22 cellular contexts compared by ENCODE assay signal in genomic region chr1:201053155-201053860, GRCh38. TPM values are rescaled to one million over a fixed set of nuclear protein-coding genes. Genes with fewer than 3 reads are reported as not detected.
DNase-seq lines count a peak whose midpoint lies in the region; ATAC-seq, FAIRE-seq and TF ChIP-seq lines count a peak whose summit lies in the region.
"Had no signal": no experiment of that assay in that cellular context is flagged by ENCODE, and none has a peak within 500 bp of the region (broad histone marks: within the 10 kb centered on the region; RNA-seq: fewer than 3 reads in every experiment).

No MANE protein-coding gene starts in this region.

- no peak overlapping the region for H2AFZ ChIP-seq in K562 (ENCODE audit: low read depth, low read length)
- H2AFZ ChIP-seq: PC-9 had no signal

- H3K4me1 ChIP-seq in K562 (replicated peaks in 1 of 2; ENCODE audit: control insufficient read depth in 2 of 2, insufficient read depth in 2 of 2, low read length in 2 of 2) = peaks cover 0 to 3% of the 10 kb centered on the region in 2 experiments; a peak in 1 of 5 replicates
- H3K4me1 ChIP-seq in naive thymus-derived CD4-positive, alpha-beta T cell (ENCODE audit: control insufficient read depth in 2 of 2, insufficient read depth in 2 of 2, low read length in 2 of 2) = no peaks in the 10 kb centered on the region

- H3K79me2 ChIP-seq in K562 (ENCODE audit: control insufficient read depth, insufficient read depth, low read length) = no peaks in the 10 kb centered on the region

- no peak overlapping the region for H3K4me3 ChIP-seq in K562
- no peak overlapping the region for H3K4me3 ChIP-seq in naive thymus-derived CD4-positive, alpha-beta T cell (ENCODE audit: low read length)
- H3K4me3 ChIP-seq: gastroesophageal sphincter, MG63, PC-9, suprapubic skin had no signal

- no peaks in the 10 kb centered on the region for H3K9me3 Mint-ChIP-seq in naive thymus-derived CD4-positive, alpha-beta T cell
- H3K9me3 Mint-ChIP-seq: dendritic cell treated with granulocyte-macrophage colony-stimulating factor and Interleukin-4, amounts not matched to agents 40 ng/mL and 50 ng/mL, for 4 days; HFFc6 had no signal

- H3K9me1 ChIP-seq in K562 (ENCODE audit: control insufficient read depth, insufficient read depth, low read length) = no peaks in the 10 kb centered on the region

- TF ChIP-seq EP300 in K562 (IDR thresholded peaks at IDR 0.05; ENCODE audit: low read length) = no peak

- peak; percentile 15; the same call in 1 of the 2 replicates for TF ChIP-seq CTCF in 22Rv1 (IDR thresholded peaks at IDR 0.05)
- TF ChIP-seq CTCF in GM10248 (IDR thresholded peaks at IDR 0.05; ENCODE audit: control extremely low read depth, extremely low read depth, low read depth, missing control alignments) = peak; percentile 12
- TF ChIP-seq CTCF in K562 (IDR thresholded peaks at IDR 0.05 in 2 of 3, conservative IDR thresholded peaks at IDR 0.05 in 1 of 3; ENCODE audit: insufficient read depth in 2 of 3, low read depth in 1 of 3, low read length in 3 of 3) = peak in 2 of 3 experiments; percentile 13 to 36; a peak in 1 of 6 replicates

- H3K27ac ChIP-seq in 22Rv1 (no peak overlapping the region), K562 (ENCODE audit: extremely low read depth, low read depth, low read length) (no peak overlapping the region)
- H3K27ac ChIP-seq in naive thymus-derived CD4-positive, alpha-beta T cell (ENCODE audit: low read depth, low read length) = no peak overlapping the region
- H3K27ac ChIP-seq: gastroesophageal sphincter, PC-9, suprapubic skin had no signal

- POLR2A ChIA-PET in GM10248 (lab: Yijun Ruan, JAX) (no interaction called here), K562 (lab: Yijun Ruan, JAX) (no interaction called here)
- POLR2A ChIA-PET in naive thymus-derived CD4-positive, alpha-beta T cell (lab: Charles Lee) = no interaction called here

- H3K36me3 Mint-ChIP-seq in naive thymus-derived CD4-positive, alpha-beta T cell = no peaks in the 10 kb centered on the region

- H3K9ac ChIP-seq in K562 (ENCODE audit: insufficient read depth in 1 of 2, low read depth in 2 of 2, low read length in 2 of 2) = 0 out of 4 replicates have a peak overlapping the region, but pooled peaks of 1 of the 2 experiments have one; percentile 47

- peaks cover 3% of the 10 kb centered on the region; the same call in 1 of the 2 replicates for H4K20me1 ChIP-seq in K562 (replicated peaks; ENCODE audit: control insufficient read depth, insufficient read depth, low read length)

- no peak for TF ChIP-seq RAD21 in K562 (CRISPR knock-in tag; conservative IDR thresholded peaks at IDR 0.05 in 1 of 2, IDR thresholded peaks at IDR 0.05 in 1 of 2)

- no peaks in the 10 kb centered on the region for H3K27me3 Mint-ChIP-seq in naive thymus-derived CD4-positive, alpha-beta T cell

- no TSS peak for BruUV-seq in K562 (replicated peaks; lab: Mats Ljungman, UMichigan)

- ATAC-seq in K562 = peak; percentile 73
- no peak for ATAC-seq in naive thymus-derived CD4-positive, alpha-beta T cell
- ATAC-seq: gastroesophageal sphincter had no signal

- H3K36me3 ChIP-seq in K562 (ENCODE audit: control insufficient read depth, insufficient read depth, low read length) = no peaks in the 10 kb centered on the region
- H3K36me3 ChIP-seq in naive thymus-derived CD4-positive, alpha-beta T cell (ENCODE audit: control insufficient read depth in 2 of 3, insufficient read depth in 3 of 3, low read length in 3 of 3) = no peaks in the 10 kb centered on the region
- H3K36me3 ChIP-seq: gastroesophageal sphincter, MG63, suprapubic skin had no signal

- DNase-seq in GM10248 (ENCODE audit: extremely low spot score) = no peak
- peak; percentile 42 for DNase-seq in NAMALWA (ENCODE audit: low spot score)
- DNase-seq in K562 (ENCODE audit: extremely low read depth in 1 of 4, low spot score in 3 of 4) = peak in 2 of 4 experiments; percentile 30 to 42
- no peak for DNase-seq in activated naive CD4-positive, alpha-beta T cell treated with Interleukin-2 at 50 U/mL for 16 hours
- DNase-seq in islet precursor cell = no peak
- DNase-seq in SIG-M5 treated with dmso at 0.1 percent for 504 hours (lab: John Stamatoyannopoulos, UW; ENCODE audit: unreplicated experiment) = no peak
- no peak for DNase-seq in naive thymus-derived CD4-positive, alpha-beta T cell
- DNase-seq: activated CD4-positive, alpha-beta T cell treated with anti-CD3 and anti-CD28 coated beads, Interleukin-2, amount 50 U/mL, for 1 hour; activated naive CD4-positive, alpha-beta T cell treated with anti-CD3 and anti-CD28 coated beads, Interleukin-2, amount 50 U/mL, for 16 hours; HFFc6; MG63; NCI-H2029; PC-9; small intestine; stimulated activated CD4-positive, alpha-beta T cell treated with anti-CD3 and anti-CD28 coated beads, Interleukin-4, amount 100 ng/mL, for 4 hours had no signal

- no peak for TF ChIP-seq POLR2A in K562 (conservative IDR thresholded peaks at IDR 0.05)

- peaks cover 0 to 19% (median 4%) of the 10 kb centered on the region in 7 donors for H3K4me1 Mint-ChIP-seq in naive thymus-derived CD4-positive, alpha-beta T cell

- intact Hi-C loops in K562 (cut with micrococcal nuclease) = no loop called here
- intact Hi-C loops in naive thymus-derived CD4-positive, alpha-beta T cell (cut with micrococcal nuclease) = no loop called here

- CTCF ChIA-PET in GM10248 (lab: Yijun Ruan, JAX) (interaction anchor here (1.2 kb wide), 1 partner anchor 11 kb away, joined by 3 read pairs; no protein-coding TSS in a partner anchor), K562 (lab: Yijun Ruan, JAX; ENCODE audit: low intra/inter-chr PET ratio) (no interaction called here)
- CTCF ChIA-PET in naive thymus-derived CD4-positive, alpha-beta T cell (lab: Charles Lee) = no interaction called here

- under 1% methylated on average over 17 of the region's 22 CpGs for WGBS in K562 (ENCODE audit: insufficient coverage, low coverage, missing lambda C conversion rate)

- in situ Hi-C loops in K562 (cut with MboI) = no loop called here

- H3K9me3 ChIP-seq in K562 (replicated peaks; ENCODE audit: control insufficient read depth, insufficient read depth, low read depth, low read length) = no peaks in the 10 kb centered on the region
- H3K9me3 ChIP-seq in naive thymus-derived CD4-positive, alpha-beta T cell (ENCODE audit: control insufficient read depth in 2 of 3, low read length in 3 of 3) = no peaks in the 10 kb centered on the region
- H3K9me3 ChIP-seq: gastroesophageal sphincter, MG63, suprapubic skin had no signal

- no peak overlapping the region for H3K4me3 Mint-ChIP-seq in naive thymus-derived CD4-positive, alpha-beta T cell
- H3K4me3 Mint-ChIP-seq: dendritic cell treated with granulocyte-macrophage colony-stimulating factor and Interleukin-4, amounts not matched to agents 40 ng/mL and 50 ng/mL, for 4 days; HFFc6 had no signal

- H3K4me2 ChIP-seq in K562 (ENCODE audit: insufficient read depth, low read length) = no peak overlapping the region
- H3K4me2 ChIP-seq: PC-9 had no signal

- FAIRE-seq in K562 (lab: Jason Lieb, UNC) = no peak
- FAIRE-seq: GM19239, HTR-8/SVneo, small intestine had no signal

- no peak overlapping the region for H3K27ac Mint-ChIP-seq in naive thymus-derived CD4-positive, alpha-beta T cell
- H3K27ac Mint-ChIP-seq: dendritic cell treated with granulocyte-macrophage colony-stimulating factor and Interleukin-4, amounts not matched to agents 40 ng/mL and 50 ng/mL, for 4 days; HFFc6 had no signal

- peaks cover 50 to 79% of the 10 kb centered on the region in 2 experiments; a peak in 4 of 5 replicates for H3K27me3 ChIP-seq in K562 (ENCODE audit: control insufficient read depth in 2 of 2, insufficient read depth in 2 of 2, low read length in 2 of 2)
- H3K27me3 ChIP-seq in naive thymus-derived CD4-positive, alpha-beta T cell (ENCODE audit: control insufficient read depth in 2 of 2, insufficient read depth in 2 of 2, low read length in 2 of 2) = no peaks in the 10 kb centered on the region
- H3K27me3 ChIP-seq: gastroesophageal sphincter, suprapubic skin had no signal

RNA-seq across cellular contexts. Expression of gene KIF21B, which starts 29.8 kb away (rescaled TPM):
- 31.5 and 80.0 TPM in 2 replicates for total RNA-seq in K562 (2011; cell fraction: chromatin; rRNA removed; ENCODE audit: low replicate concordance)
- total RNA-seq in K562 (2011; cell fraction: nucleolus; rRNA removed) = 28.8 and 39.0 TPM in 2 replicates
- total RNA-seq in K562 (2011; cell fraction: nucleoplasm; rRNA removed) = 28.9 and 35.9 TPM in 2 replicates
- total RNA-seq in K562 (2014; rRNA removed) (5.9 and 8.4 TPM in 2 replicates), K562 (2014; rRNA removed; fragmentation: Illumina TruSeq; extraction: Trizol) (2.8 and 3.3 TPM in 2 replicates), K562 (2015; rRNA removed; fragmentation: Illumina TruSeq; extraction: Trizol) (3.1 and 3.3 TPM in 2 replicates), K562 (2021) (11.5 and 13.4 TPM in 2 replicates)
- polyA plus RNA-seq in K562 (2011; rRNA removed) (7.8 and 15.2 TPM in 2 replicates), K562 (2014; fragmentation: Illumina TruSeq; extraction: Trizol) (7.3 and 9.6 TPM in 2 replicates), K562 (2014; fragmentation: Nextera tagmentation; extraction: Ambion mirVana) (under 1 TPM; 0.46 to 0.48 TPM), K562 (2014; rRNA removed) (6.3 and 7.5 TPM in 2 replicates)
- polyA plus RNA-seq in K562 (2011; cell fraction: cytosol; rRNA removed) = 12.7 and 14.0 TPM in 2 replicates
- 44.2 and 45.1 TPM in 2 replicates for polyA plus RNA-seq in K562 (2011; cell fraction: nucleus; rRNA removed)
- 7.8 and 10.5 TPM in 2 replicates for polyA plus RNA-seq in K562 (2012)
- polyA minus RNA-seq in K562 (2011; rRNA and poly(A)+ RNA removed) = 13.9 and 15.1 TPM in 2 replicates
- polyA minus RNA-seq in K562 (2011; cell fraction: cytosol; rRNA and poly(A)+ RNA removed) = 11.5 and 22.6 TPM in 2 replicates
- polyA minus RNA-seq in K562 (2011; cell fraction: nucleus; rRNA and poly(A)+ RNA removed) = 22.5 and 38.5 TPM in 2 replicates
- 10 to 100 TPM; 68.3 to 97.6 (median 73.4) TPM for total RNA-seq in naive thymus-derived CD4-positive, alpha-beta T cell
- 1 to 10 TPM; 3.0 to 8.1 TPM for polyA plus RNA-seq in naive thymus-derived CD4-positive, alpha-beta T cell
- total RNA-seq: HFFc6 had no signal

RNA-seq across cellular contexts. Expression of gene CACNA1S, which starts 58.9 kb away (rescaled TPM):
- total RNA-seq in K562 (2011; cell fraction: chromatin; rRNA removed; ENCODE audit: low replicate concordance) = not detected in 2 replicates
- total RNA-seq in K562 (2011; cell fraction: nucleolus; rRNA removed) = not detected in 2 replicates
- total RNA-seq in K562 (2011; cell fraction: nucleoplasm; rRNA removed) = not detected in 2 replicates
- total RNA-seq in K562 (2014; rRNA removed) = not detected in 2 replicates
- not detected in 2 replicates for total RNA-seq in K562 (2014; rRNA removed; fragmentation: Illumina TruSeq; extraction: Trizol)
- total RNA-seq in K562 (2015; rRNA removed; fragmentation: Illumina TruSeq; extraction: Trizol) = not detected in 2 replicates
- total RNA-seq in K562 (2021) = not detected in 2 replicates
- polyA plus RNA-seq in K562 (2011; rRNA removed) = not detected in 2 replicates
- not detected in 2 replicates for polyA plus RNA-seq in K562 (2011; cell fraction: cytosol; rRNA removed)
- not detected in 2 replicates for polyA plus RNA-seq in K562 (2011; cell fraction: nucleus; rRNA removed)
- 0.01 TPM in 1 of 2 replicates, not detected in the other for polyA plus RNA-seq in K562 (2012)
- polyA plus RNA-seq in K562 (2014; fragmentation: Illumina TruSeq; extraction: Trizol) = not detected in 2 replicates
- not detected for polyA plus RNA-seq in K562 (2014; fragmentation: Nextera tagmentation; extraction: Ambion mirVana)
- not detected in 2 replicates for polyA plus RNA-seq in K562 (2014; rRNA removed)
- not detected in 2 replicates for polyA minus RNA-seq in K562 (2011; rRNA and poly(A)+ RNA removed)
- polyA minus RNA-seq in K562 (2011; cell fraction: cytosol; rRNA and poly(A)+ RNA removed) = not detected in 2 replicates
- polyA minus RNA-seq in K562 (2011; cell fraction: nucleus; rRNA and poly(A)+ RNA removed) = not detected in 2 replicates
- not detected for total RNA-seq in naive thymus-derived CD4-positive, alpha-beta T cell
- not detected for polyA plus RNA-seq in naive thymus-derived CD4-positive, alpha-beta T cell
- total RNA-seq: gastroesophageal sphincter, HFFc6, PC-9, suprapubic skin had no signal
- polyA plus RNA-seq: liver had no signal
